ENCODE assay signal across 1 cellular context in the genomic region with DNA sequence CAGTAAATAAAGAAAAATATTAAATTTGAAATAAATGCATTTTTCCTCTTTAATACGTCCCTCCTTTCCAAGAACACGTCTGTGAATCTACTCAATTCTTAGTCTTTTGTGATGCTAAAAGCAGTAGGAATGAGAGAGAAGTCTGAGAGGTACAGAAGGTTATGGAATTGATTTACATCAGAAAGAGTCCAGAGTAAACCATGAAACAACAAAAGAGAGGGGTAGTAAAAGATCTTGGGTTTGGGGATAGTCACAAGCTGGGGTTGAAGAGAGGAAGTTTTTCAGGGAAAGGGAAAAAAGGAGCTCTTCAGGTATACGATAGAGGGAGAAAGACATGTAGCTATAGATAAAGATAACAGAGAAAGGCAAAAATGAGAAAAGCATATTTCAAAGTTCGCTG.
TF ChIP-seq lines count a peak whose summit lies in the region.

No MANE protein-coding gene starts in this region.

TF ChIP-seq in WTC11, 78 proteins besides CTCF, POLR2A, EP300 and RAD21 (continued from another document):
- TF ChIP-seq, protein P1, sequence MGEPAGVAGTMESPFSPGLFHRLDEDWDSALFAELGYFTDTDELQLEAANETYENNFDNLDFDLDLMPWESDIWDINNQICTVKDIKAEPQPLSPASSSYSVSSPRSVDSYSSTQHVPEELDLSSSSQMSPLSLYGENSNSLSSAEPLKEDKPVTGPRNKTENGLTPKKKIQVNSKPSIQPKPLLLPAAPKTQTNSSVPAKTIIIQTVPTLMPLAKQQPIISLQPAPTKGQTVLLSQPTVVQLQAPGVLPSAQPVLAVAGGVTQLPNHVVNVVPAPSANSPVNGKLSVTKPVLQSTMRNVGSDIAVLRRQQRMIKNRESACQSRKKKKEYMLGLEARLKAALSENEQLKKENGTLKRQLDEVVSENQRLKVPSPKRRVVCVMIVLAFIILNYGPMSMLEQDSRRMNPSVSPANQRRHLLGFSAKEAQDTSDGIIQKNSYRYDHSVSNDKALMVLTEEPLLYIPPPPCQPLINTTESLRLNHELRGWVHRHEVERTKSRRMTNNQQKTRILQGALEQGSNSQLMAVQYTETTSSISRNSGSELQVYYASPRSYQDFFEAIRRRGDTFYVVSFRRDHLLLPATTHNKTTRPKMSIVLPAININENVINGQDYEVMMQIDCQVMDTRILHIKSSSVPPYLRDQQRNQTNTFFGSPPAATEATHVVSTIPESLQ (CRISPR knock-in tag; IDR thresholded peaks at IDR 0.05), result no peak
- no peak for TF ChIP-seq MYBL2 (CRISPR knock-in tag; IDR thresholded peaks at IDR 0.05)
- TF ChIP-seq, protein P2, sequence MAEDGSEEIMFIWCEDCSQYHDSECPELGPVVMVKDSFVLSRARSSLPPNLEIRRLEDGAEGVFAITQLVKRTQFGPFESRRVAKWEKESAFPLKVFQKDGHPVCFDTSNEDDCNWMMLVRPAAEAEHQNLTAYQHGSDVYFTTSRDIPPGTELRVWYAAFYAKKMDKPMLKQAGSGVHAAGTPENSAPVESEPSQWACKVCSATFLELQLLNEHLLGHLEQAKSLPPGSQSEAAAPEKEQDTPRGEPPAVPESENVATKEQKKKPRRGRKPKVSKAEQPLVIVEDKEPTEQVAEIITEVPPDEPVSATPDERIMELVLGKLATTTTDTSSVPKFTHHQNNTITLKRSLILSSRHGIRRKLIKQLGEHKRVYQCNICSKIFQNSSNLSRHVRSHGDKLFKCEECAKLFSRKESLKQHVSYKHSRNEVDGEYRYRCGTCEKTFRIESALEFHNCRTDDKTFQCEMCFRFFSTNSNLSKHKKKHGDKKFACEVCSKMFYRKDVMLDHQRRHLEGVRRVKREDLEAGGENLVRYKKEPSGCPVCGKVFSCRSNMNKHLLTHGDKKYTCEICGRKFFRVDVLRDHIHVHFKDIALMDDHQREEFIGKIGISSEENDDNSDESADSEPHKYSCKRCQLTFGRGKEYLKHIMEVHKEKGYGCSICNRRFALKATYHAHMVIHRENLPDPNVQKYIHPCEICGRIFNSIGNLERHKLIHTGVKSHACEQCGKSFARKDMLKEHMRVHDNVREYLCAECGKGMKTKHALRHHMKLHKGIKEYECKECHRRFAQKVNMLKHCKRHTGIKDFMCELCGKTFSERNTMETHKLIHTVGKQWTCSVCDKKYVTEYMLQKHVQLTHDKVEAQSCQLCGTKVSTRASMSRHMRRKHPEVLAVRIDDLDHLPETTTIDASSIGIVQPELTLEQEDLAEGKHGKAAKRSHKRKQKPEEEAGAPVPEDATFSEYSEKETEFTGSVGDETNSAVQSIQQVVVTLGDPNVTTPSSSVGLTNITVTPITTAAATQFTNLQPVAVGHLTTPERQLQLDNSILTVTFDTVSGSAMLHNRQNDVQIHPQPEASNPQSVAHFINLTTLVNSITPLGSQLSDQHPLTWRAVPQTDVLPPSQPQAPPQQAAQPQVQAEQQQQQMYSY (CRISPR knock-in tag; IDR thresholded peaks at IDR 0.05), result no peak
